19 cellular contexts compared by ENCODE assay signal in genomic region chr11:133306019-133306418, GRCh38.
"Had no signal": no experiment of that assay in that cellular context is flagged by ENCODE, and none has a peak within 500 bp of the region (broad histone marks: within the 10 kb centered on the region; RNA-seq: fewer than 3 reads in every experiment).

No MANE protein-coding gene starts in this region.

- H3K9me3 ChIP-seq: mucosa of descending colon, psoas muscle had no signal

- H3K4me1 Mint-ChIP-seq: activated B cell treated with CpG ODN at 0.5 μM for 24 hours; activated CD4-positive, alpha-beta T cell treated with anti-CD3 and anti-CD28 coated beads, Interleukin-2, amount 10 ng/mL, durations not matched to agents 24 days and 14 days had no signal

- H3K27me3 Mint-ChIP-seq: activated B cell treated with CpG ODN at 0.5 μM for 24 hours; activated CD4-positive, alpha-beta T cell treated with anti-CD3 and anti-CD28 coated beads, Interleukin-2, amount 10 ng/mL, durations not matched to agents 24 days and 14 days; natural killer cell treated with Interleukin-12 subunit alpha and Interleukin-12 subunit beta and Interleukin-15 and Interleukin-18, amount 100 ng/mL, for 72 hours had no signal

- H3K27me3 ChIP-seq: spleen had no signal

- H3K27ac ChIP-seq: coronary artery, psoas muscle, spleen had no signal

- H3K4me1 ChIP-seq: psoas muscle, spleen had no signal

- H3K4me3 ChIP-seq: coronary artery, mucosa of descending colon, psoas muscle, spleen had no signal

- H3K4me3 Mint-ChIP-seq: activated B cell treated with CpG ODN at 0.5 μM for 24 hours; activated CD4-positive, alpha-beta T cell treated with anti-CD3 and anti-CD28 coated beads, Interleukin-2, amount 10 ng/mL, durations not matched to agents 24 days and 14 days; activated naive CD4-positive, alpha-beta T cell treated with anti-CD3 and anti-CD28 coated beads for 36 hours; natural killer cell treated with Interleukin-12 subunit alpha and Interleukin-12 subunit beta and Interleukin-15 and Interleukin-18, amount 100 ng/mL, for 72 hours had no signal

- H3K36me3 ChIP-seq: spleen had no signal

- H3K36me3 Mint-ChIP-seq: natural killer cell treated with Interleukin-12 subunit alpha and Interleukin-12 subunit beta and Interleukin-15 and Interleukin-18, amount 100 ng/mL, for 72 hours had no signal

- ATAC-seq: left cardiac atrium; mucosa of descending colon; natural killer cell treated with Interleukin-12 subunit alpha and Interleukin-12 subunit beta and Interleukin-15 and Interleukin-18, amount 100 ng/mL, for 72 hours; psoas muscle; sciatic nerve had no signal

- DNase-seq: activated B cell treated with CpG ODN at 0.5 μM for 24 hours; activated CD4-positive, alpha-beta T cell treated with anti-CD3 and anti-CD28 coated beads, Interleukin-2, amount 10 ng/mL, durations not matched to agents 24 days and 14 days; activated CD8-positive, alpha-beta memory T cell treated with anti-CD3 and anti-CD28 coated beads for 24 hours; activated naive CD4-positive, alpha-beta T cell treated with anti-CD3 and anti-CD28 coated beads for 36 hours; central memory CD4-positive, alpha-beta T cell; effector memory CD4-positive, alpha-beta T cell; erythroblast; hippocampal formation; left cardiac atrium; mucosa of descending colon; psoas muscle; spleen; stimulated activated CD4-positive, alpha-beta T cell treated with anti-CD3 and anti-CD28 coated beads, Interleukin-2, amount 100 ng/mL, for 24 hours; stimulated activated naive CD4-positive, alpha-beta T cell; substantia nigra; trophoblast cell had no signal

- H3K9me3 Mint-ChIP-seq: activated CD4-positive, alpha-beta T cell treated with anti-CD3 and anti-CD28 coated beads, Interleukin-2, amount 10 ng/mL, durations not matched to agents 24 days and 14 days; activated naive CD4-positive, alpha-beta T cell treated with anti-CD3 and anti-CD28 coated beads for 36 hours had no signal

- H3K27ac Mint-ChIP-seq: activated B cell treated with CpG ODN at 0.5 μM for 24 hours; activated CD4-positive, alpha-beta T cell treated with anti-CD3 and anti-CD28 coated beads, Interleukin-2, amount 10 ng/mL, durations not matched to agents 24 days and 14 days; activated naive CD4-positive, alpha-beta T cell treated with anti-CD3 and anti-CD28 coated beads for 36 hours; natural killer cell treated with Interleukin-12 subunit alpha and Interleukin-12 subunit beta and Interleukin-15 and Interleukin-18, amount 100 ng/mL, for 72 hours had no signal
